Comparison of ENCODE assay signal across 8 cellular contexts in the genomic region with DNA sequence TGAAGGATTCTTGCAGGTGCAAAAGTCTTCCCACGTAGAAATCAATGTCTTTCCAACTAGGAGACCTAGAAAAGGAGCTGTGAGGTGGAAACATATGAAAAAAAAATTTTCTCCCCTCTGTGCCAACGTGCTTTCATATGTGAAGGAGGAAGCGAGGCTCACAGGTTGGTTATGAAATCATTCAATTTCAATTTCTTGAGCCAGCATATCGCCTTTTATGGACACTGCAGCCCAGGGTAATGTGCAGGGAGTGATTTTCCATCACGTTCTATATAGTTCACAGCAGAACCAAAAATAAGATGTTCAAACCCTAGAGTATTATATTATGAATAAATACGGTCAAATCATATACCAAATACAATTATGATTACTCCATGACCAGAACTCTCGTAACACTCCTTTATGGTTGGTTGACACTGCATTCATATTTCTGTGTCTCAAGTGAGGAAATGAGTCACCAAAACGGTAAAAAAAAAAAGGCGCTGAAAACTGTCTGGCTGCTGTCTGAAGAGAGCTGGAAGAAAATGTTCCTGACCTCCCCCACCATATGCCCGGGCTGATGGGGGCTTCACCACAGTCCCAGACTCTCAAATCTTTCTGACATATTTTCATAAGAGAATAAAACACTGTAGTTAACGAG.
DNase-seq lines count a peak whose midpoint lies in the region; ATAC-seq and TF ChIP-seq lines count a peak whose summit lies in the region.

No MANE protein-coding gene starts in this region.

- TF ChIP-seq CTCF in A673 (conservative IDR thresholded peaks at IDR 0.05; ENCODE audit: low read depth, low read length) (no peak), ovary (IDR thresholded peaks at IDR 0.05) (no peak)

- no peaks in the 10 kb centered on the region for H3K36me3 ChIP-seq in A673 (ENCODE audit: insufficient read depth, low read length, poor library complexity, severe bottlenecking)
- no peaks in the 10 kb centered on the region for H3K36me3 ChIP-seq in SJCRH30
- H3K36me3 ChIP-seq in ovary = no peaks in the 10 kb centered on the region
- no peaks in the 10 kb centered on the region for H3K36me3 ChIP-seq in mesendoderm (ENCODE audit: control insufficient read depth, insufficient read depth, low read length)

- no peak overlapping the region for H3K4ac ChIP-seq in mesendoderm (ENCODE audit: low read depth, low read length)

- CTCF ChIA-PET in A673 (lab: Charles Lee) = no interaction called here

- intact Hi-C loops in A673 (cut with micrococcal nuclease; ENCODE audit: unreplicated experiment) (no loop called here), ovary (cut with DNase I) (no loop called here)

- no peak for TF ChIP-seq POLR2A in ovary (IDR thresholded peaks at IDR 0.05)

- H3K4me1 ChIP-seq in A673 (ENCODE audit: insufficient read depth, low read length, poor library complexity, severe bottlenecking) (peaks cover 10% of the 10 kb centered on the region), SJCRH30 (peaks cover 23% of the 10 kb centered on the region), ovary (ENCODE audit: insufficient read depth) (no peaks in the 10 kb centered on the region), mesendoderm (ENCODE audit: control insufficient read depth, low read depth, low read length) (no peaks in the 10 kb centered on the region)

- ATAC-seq in GM18502 (IDR thresholded peaks at IDR 0.05; ENCODE audit: poor library complexity, unreplicated experiment) = peak; percentile 89
- peak; percentile 94 for ATAC-seq in HG03064 (IDR thresholded peaks at IDR 0.05; ENCODE audit: low read depth, unreplicated experiment)

- WGBS in ovary, 3 donors = 45 to 62% (median 61%) methylated on average over 11 of the region's 11 CpGs
- 100% methylated on average over 1 of the region's 11 CpGs for WGBS in mesendoderm (ENCODE audit: extremely low coverage, insufficient coverage, low lambda C conversion rate)

- no peaks in the 10 kb centered on the region for H3K79me2 ChIP-seq in mesendoderm (ENCODE audit: control insufficient read depth, insufficient read depth, low read length)

- POLR2A ChIA-PET in A673 (lab: Charles Lee; ENCODE audit: low non-redundant PET) = no interaction called here

- H3K9ac ChIP-seq in mesendoderm (ENCODE audit: low read length) = no peak overlapping the region

- H3K27me3 ChIP-seq in A673 (replicated peaks; ENCODE audit: insufficient read depth, low read depth, low read length, poor library complexity) (no peaks in the 10 kb centered on the region), SJCRH30 (0 out of 2 replicates have a peak, but pooled peaks cover 3% of the 10 kb centered on the region), ovary (no peaks in the 10 kb centered on the region), mesendoderm (ENCODE audit: insufficient read depth, low read length, poor library complexity) (no peaks in the 10 kb centered on the region)

- no peak overlapping the region for H2BK5ac ChIP-seq in mesendoderm (ENCODE audit: low read length)

- H2AK5ac ChIP-seq in mesendoderm (ENCODE audit: low read length) = no peak overlapping the region

- no peak overlapping the region for H4K8ac ChIP-seq in mesendoderm (ENCODE audit: low read depth, low read length)

- no TSS peak for BruUV-seq in A673 (replicated peaks; lab: Mats Ljungman, UMichigan)

- no peak overlapping the region for H3K4me2 ChIP-seq in mesendoderm (ENCODE audit: low read length)

- no peaks in the 10 kb centered on the region for H3K79me1 ChIP-seq in mesendoderm (ENCODE audit: low read length)

- H3K27ac ChIP-seq in A673 (ENCODE audit: low read depth, low read length, poor library complexity, severe bottlenecking) (no peak overlapping the region), SJCRH30 (peak overlapping the region; percentile 66), ovary (no peak overlapping the region), mesendoderm (ENCODE audit: low read depth, low read length) (no peak overlapping the region)

- no peak overlapping the region for H4K5ac ChIP-seq in mesendoderm (ENCODE audit: low read length)

- H3K9me3 ChIP-seq in A673 (ENCODE audit: low read depth, low read length, poor library complexity, severe bottlenecking) (no peaks in the 10 kb centered on the region), SJCRH30 (replicated peaks) (no peaks in the 10 kb centered on the region), ovary (no peaks in the 10 kb centered on the region)

- H3K4me3 ChIP-seq in A673 (ENCODE audit: low read depth, low read length, poor library complexity, severe bottlenecking) = no peak overlapping the region
- H3K4me3 ChIP-seq in SJCRH30 = no peak overlapping the region
- no peak overlapping the region for H3K4me3 ChIP-seq in ovary
- H3K4me3 ChIP-seq in mesendoderm (ENCODE audit: low read length) = no peak overlapping the region

- H3K18ac ChIP-seq in mesendoderm (ENCODE audit: low read length) = no peak overlapping the region

- H3K56ac ChIP-seq in mesendoderm (ENCODE audit: low read length) = no peak overlapping the region

- no peak overlapping the region for H2BK15ac ChIP-seq in mesendoderm (replicated peaks; ENCODE audit: low read depth)

- H3K23ac ChIP-seq in mesendoderm (ENCODE audit: low read length) = no peak overlapping the region

- H2BK120ac ChIP-seq in mesendoderm (ENCODE audit: low read depth, low read length) = no peak overlapping the region

- no peak for TF ChIP-seq EP300 in ovary (IDR thresholded peaks at IDR 0.05)

- DNase-seq in A673 (ENCODE audit: low spot score) (peak; percentile 65), SJCRH30 (peak in 1 of 2 experiments; percentile 16), fibroblast of peridontal ligament (ENCODE audit: extremely low read depth) (peak; percentile 56), ovary (no peak), mesendoderm (no peak), DMS 273 (lab: John Stamatoyannopoulos, UW; ENCODE audit: unreplicated experiment) (no peak)

Comparison
In these comparisons a context has a peak if more than half of its experiments do, and no peak if none do; other contexts are left out.
1. DNase-seq: peak in A673 (single experiment) and fibroblast of peridontal ligament (single experiment); none in ovary (0 of 5), mesendoderm (single experiment) and DMS 273 (single experiment).